In the genomic region with DNA sequence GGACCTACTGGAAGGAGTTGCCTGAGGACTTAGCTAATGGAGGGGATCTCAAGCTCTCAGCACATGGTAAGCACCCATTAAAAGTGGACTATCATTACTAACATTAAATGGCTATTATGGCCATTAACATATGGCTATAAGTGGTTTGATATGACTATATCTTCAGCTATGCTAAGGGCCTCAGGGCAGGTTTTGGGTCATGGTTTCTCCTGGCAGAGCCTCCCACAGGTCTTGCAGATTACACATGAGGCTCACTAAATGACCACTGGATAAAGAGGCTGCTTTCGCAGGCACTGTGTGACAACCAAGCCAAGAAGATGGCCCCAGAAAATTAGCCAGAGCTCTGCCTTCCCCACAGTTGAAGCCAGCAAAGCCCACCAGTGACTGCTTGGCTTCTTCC, we compare ENCODE assay signal across 19 cellular contexts. TPM values are rescaled to one million over a fixed set of nuclear protein-coding genes. Genes with fewer than 3 reads are reported as not detected.
"Had no signal": no experiment of that assay in that cellular context is flagged by ENCODE, and none has a peak within 500 bp of the region (broad histone marks: within the 10 kb centered on the region; RNA-seq: fewer than 3 reads in every experiment).

No MANE protein-coding gene starts in this region.

- H3K9me3 ChIP-seq: right atrium auricular region, tibial nerve had no signal

- H3K36me3 ChIP-seq: neural progenitor cell, right atrium auricular region, tibial nerve had no signal

- H3K36me3 Mint-ChIP-seq: activated naive CD4-positive, alpha-beta T cell treated with anti-CD3 and anti-CD28 coated beads, Interleukin-2, amount 50 U/mL, for 72 hours; memory B cell; naive thymus-derived CD4-positive, alpha-beta T cell had no signal

- ATAC-seq: activated CD8-positive, alpha-beta T cell treated with anti-CD3 and anti-CD28 coated beads, Interleukin-2, amount 10 ng/mL, durations not matched to agents 7 days and 5 days; activated naive CD4-positive, alpha-beta T cell treated with anti-CD3 and anti-CD28 coated beads, Interleukin-2, amount 50 U/mL, for 72 hours; activated T-cell treated with anti-CD3 and anti-CD28 coated beads, Interleukin-2, amount 50 U/mL, for 72 hours; left cardiac atrium; T-helper 17 cell had no signal

- H3K27me3 ChIP-seq: neural progenitor cell, right atrium auricular region, tibial nerve had no signal

- H3K4me2 ChIP-seq: neural progenitor cell had no signal

- H3K4me1 Mint-ChIP-seq: activated B cell treated with CpG ODN at 0.5 μM for 24 hours had no signal

- H3K4me1 ChIP-seq: tibial nerve had no signal

- H2AFZ ChIP-seq: neural progenitor cell had no signal

- H3K27ac Mint-ChIP-seq: activated B cell treated with CpG ODN at 0.5 μM for 24 hours; activated CD8-positive, alpha-beta T cell treated with anti-CD3 and anti-CD28 coated beads, Interleukin-2, amount 10 ng/mL, durations not matched to agents 7 days and 5 days; activated naive CD4-positive, alpha-beta T cell treated with anti-CD3 and anti-CD28 coated beads, Interleukin-2, amount 50 U/mL, for 72 hours; activated T-cell treated with anti-CD3 and anti-CD28 coated beads, Interleukin-2, amount 50 U/mL, for 72 hours; memory B cell; naive thymus-derived CD4-positive, alpha-beta T cell; neural progenitor cell; T-helper 17 cell had no signal

- H3K27ac ChIP-seq: neural progenitor cell, right atrium auricular region, tibial nerve had no signal

- H3K9me3 Mint-ChIP-seq: activated B cell treated with CpG ODN at 0.5 μM for 24 hours; activated naive CD4-positive, alpha-beta T cell treated with anti-CD3 and anti-CD28 coated beads, Interleukin-2, amount 50 U/mL, for 72 hours; activated T-cell treated with anti-CD3 and anti-CD28 coated beads, Interleukin-2, amount 50 U/mL, for 72 hours; memory B cell; naive thymus-derived CD4-positive, alpha-beta T cell; neural progenitor cell had no signal

- DNase-seq: activated B cell treated with CpG ODN at 0.5 μM for 24 hours; activated CD8-positive, alpha-beta T cell treated with anti-CD3 and anti-CD28 coated beads, Interleukin-2, amount 10 ng/mL, durations not matched to agents 7 days and 5 days; activated naive CD4-positive, alpha-beta T cell; activated T-cell treated with anti-CD3 and anti-CD28 coated beads for 4 hours; activated T-cell treated with anti-CD3 and anti-CD28 coated beads, Interleukin-2, amount 50 U/mL, for 72 hours; dermis blood vessel endothelial cell; effector CD4-positive, alpha-beta T cell; glutamatergic neuron; left cardiac atrium; left ventricle myocardium superior; midbrain; naive thymus-derived CD4-positive, alpha-beta T cell; stimulated activated naive CD4-positive, alpha-beta T cell; T-helper 17 cell had no signal

- H3K4me3 ChIP-seq: neural progenitor cell, right atrium auricular region, tibial nerve had no signal

- H3K4me3 Mint-ChIP-seq: activated B cell treated with CpG ODN at 0.5 μM for 24 hours; activated CD8-positive, alpha-beta T cell treated with anti-CD3 and anti-CD28 coated beads, Interleukin-2, amount 10 ng/mL, durations not matched to agents 7 days and 5 days; activated T-cell treated with anti-CD3 and anti-CD28 coated beads, Interleukin-2, amount 50 U/mL, for 72 hours; memory B cell; neural progenitor cell; T-helper 17 cell had no signal

RNA-seq across cellular contexts. Expression of a gene that starts 15.4 kb away (rescaled TPM):
- total RNA-seq: activated T-cell treated with anti-CD3 and anti-CD28 coated beads, Interleukin-2, amount 50 U/mL, for 72 hours had no signal
- polyA plus RNA-seq: naive thymus-derived CD4-positive, alpha-beta T cell had no signal
